ENCODE assay signal across 1 cellular context in the genomic region with DNA sequence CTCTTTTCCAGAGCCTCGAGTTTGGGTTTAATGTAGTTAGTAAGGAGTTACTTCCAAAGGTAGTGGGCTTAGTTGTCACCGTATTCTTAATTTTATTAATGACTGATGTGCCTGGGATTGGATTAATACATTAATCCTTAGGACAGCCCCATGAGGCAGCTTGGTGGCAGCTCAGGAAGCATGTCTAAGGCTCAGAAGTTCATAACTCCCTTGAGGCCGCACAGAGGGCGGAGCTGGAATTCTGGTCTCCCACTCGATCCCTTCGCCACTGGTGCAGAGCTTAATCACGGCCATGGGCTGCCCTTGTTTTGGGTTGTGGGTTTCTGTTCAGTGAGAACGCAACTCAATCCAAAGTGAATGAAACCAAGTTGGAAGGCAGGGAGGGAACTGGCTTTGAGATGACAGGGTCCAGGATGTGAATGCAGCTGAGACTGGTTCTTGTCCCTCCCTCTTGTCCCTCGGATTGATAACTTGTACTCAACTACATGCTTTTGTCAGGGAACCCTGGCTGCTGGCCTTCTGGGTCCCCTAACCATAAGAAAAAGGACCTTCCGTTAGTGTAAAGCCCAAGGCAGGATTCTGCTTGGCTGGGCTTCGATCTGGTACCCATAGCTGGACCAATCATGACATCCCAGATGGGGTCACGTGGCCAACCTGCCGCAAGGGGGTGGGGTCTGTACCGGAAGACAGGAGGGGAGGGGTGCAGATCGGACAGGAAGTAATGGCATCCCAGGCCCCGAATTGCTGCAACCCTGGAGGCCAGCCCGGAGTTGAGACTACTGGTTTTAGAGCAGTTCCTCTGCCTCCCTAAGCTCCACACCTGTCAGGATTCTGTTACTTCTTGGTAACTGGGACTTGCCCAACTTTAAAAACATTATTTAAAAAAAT.
TF ChIP-seq lines count a peak whose summit lies in the region.

No MANE protein-coding gene starts in this region.

TF ChIP-seq in HepG2, 621 proteins besides CTCF, POLR2A, EP300 and RAD21:
- TF ChIP-seq ZNF574 (CRISPR knock-in tag; IDR thresholded peaks at IDR 0.05) (no peak), NRL (CRISPR knock-in tag; IDR thresholded peaks at IDR 0.05; ENCODE audit: borderline replicate concordance) (0 out of 2 replicates have a peak, but pooled peaks have one; percentile 50), AGO2 (optimal IDR thresholded peaks at IDR 0.05; ENCODE audit: low read depth, low read length) (peak; percentile 91), GABPA (IDR thresholded peaks at IDR 0.05; ENCODE audit: low read depth, low read length) (peak; percentile 48), GABPA (CRISPR knock-in tag; IDR thresholded peaks at IDR 0.05; ENCODE audit: low read depth) (no peak), ZNF280B (CRISPR knock-in tag; IDR thresholded peaks at IDR 0.05; ENCODE audit: borderline replicate concordance) (peak; percentile 25; the same call in 1 of the 2 replicates), DMAP1 (CRISPR knock-in tag; IDR thresholded peaks at IDR 0.05) (no peak), ZXDC (CRISPR knock-in tag; IDR thresholded peaks at IDR 0.05) (0 out of 2 replicates have a peak, but pooled peaks have one; percentile 17), ZC3H13 (CRISPR knock-in tag; IDR thresholded peaks at IDR 0.05) (0 out of 2 replicates have a peak, but pooled peaks have one; percentile 56), AKAP8 (CRISPR knock-in tag; IDR thresholded peaks at IDR 0.05) (peak; percentile 90), RBM22 (optimal IDR thresholded peaks at IDR 0.05; ENCODE audit: low read length) (peak; percentile 95), MXD4 (CRISPR knock-in tag; IDR thresholded peaks at IDR 0.05) (no peak; the same call in 1 of the 2 replicates), POLR2G (IDR thresholded peaks at IDR 0.05; ENCODE audit: low read depth, low read length) (peak; percentile 70), CENPX (CRISPR knock-in tag; IDR thresholded peaks at IDR 0.05) (no peak), ZNF749 (CRISPR knock-in tag; IDR thresholded peaks at IDR 0.05; ENCODE audit: borderline replicate concordance) (0 out of 2 replicates have a peak, but pooled peaks have one; percentile 70), GATA4 (IDR thresholded peaks at IDR 0.05; ENCODE audit: borderline replicate concordance, low read depth) (peak; percentile 31; the same call in 1 of the 2 replicates), POLR2AphosphoS5 (IDR thresholded peaks at IDR 0.05; ENCODE audit: low read depth, low read length) (peak; percentile 50; the same call in 1 of the 2 replicates)
- TF ChIP-seq, protein P1, sequence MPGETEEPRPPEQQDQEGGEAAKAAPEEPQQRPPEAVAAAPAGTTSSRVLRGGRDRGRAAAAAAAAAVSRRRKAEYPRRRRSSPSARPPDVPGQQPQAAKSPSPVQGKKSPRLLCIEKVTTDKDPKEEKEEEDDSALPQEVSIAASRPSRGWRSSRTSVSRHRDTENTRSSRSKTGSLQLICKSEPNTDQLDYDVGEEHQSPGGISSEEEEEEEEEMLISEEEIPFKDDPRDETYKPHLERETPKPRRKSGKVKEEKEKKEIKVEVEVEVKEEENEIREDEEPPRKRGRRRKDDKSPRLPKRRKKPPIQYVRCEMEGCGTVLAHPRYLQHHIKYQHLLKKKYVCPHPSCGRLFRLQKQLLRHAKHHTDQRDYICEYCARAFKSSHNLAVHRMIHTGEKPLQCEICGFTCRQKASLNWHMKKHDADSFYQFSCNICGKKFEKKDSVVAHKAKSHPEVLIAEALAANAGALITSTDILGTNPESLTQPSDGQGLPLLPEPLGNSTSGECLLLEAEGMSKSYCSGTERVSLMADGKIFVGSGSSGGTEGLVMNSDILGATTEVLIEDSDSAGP (CRISPR knock-in tag; IDR thresholded peaks at IDR 0.05; ENCODE audit: borderline replicate concordance): peak; percentile 46; the same call in 1 of the 2 replicates
TF ChIP-seq in HepG2: peak in this region for 13.
